In the genomic region with DNA sequence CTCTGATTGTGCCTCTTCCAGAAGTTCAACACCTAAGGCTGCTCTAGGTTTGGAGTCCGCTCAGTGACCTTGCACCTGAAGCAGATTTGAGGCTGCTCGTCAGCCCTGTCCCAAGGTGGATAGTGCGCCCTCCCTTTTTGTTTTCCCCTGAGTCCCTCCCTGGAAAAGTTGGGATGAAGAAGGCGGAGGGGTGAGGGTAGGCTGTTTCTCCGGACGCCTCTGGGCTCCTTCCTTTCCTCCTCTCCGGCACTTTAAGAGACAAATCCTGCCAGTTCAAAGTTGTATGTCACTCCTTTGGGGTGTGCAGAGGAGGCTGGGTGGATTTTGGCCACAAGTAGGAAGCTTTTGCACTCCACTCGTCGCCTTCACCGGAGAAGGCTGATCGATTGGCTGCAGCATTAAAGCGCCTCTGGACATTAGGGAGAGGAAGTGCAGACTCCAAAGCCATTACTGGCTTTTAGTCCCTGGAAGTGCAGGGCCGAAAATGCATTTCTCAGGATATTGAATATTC, we compare ENCODE assay signal across 10 cellular contexts.
A peak's percentile ranks its signal among the peaks of the same experiment; 100 is the strongest.
DNase-seq lines count a peak whose midpoint lies in the region; ATAC-seq and TF ChIP-seq lines count a peak whose summit lies in the region.
"Had no signal": no experiment of that assay in that cellular context is flagged by ENCODE, and none has a peak within 500 bp of the region (broad histone marks: within the 10 kb centered on the region; RNA-seq: fewer than 3 reads in every experiment).

No MANE protein-coding gene starts in this region.

- H3K79me1 ChIP-seq in mesendoderm (ENCODE audit: low read length): no peaks in the 10 kb centered on the region

- H2BK120ac ChIP-seq in mesendoderm (ENCODE audit: low read depth, low read length): no peak overlapping the region

- no peak overlapping the region for H3K18ac ChIP-seq in mesendoderm (ENCODE audit: low read length)

- intact Hi-C loops in esophagus muscularis mucosa (cut with DNase I): loop anchor here (5.0 kb wide), 1 partner anchor 80 kb away; a partner anchor contains a TSS

- H3K9ac ChIP-seq in mesendoderm (ENCODE audit: low read length): no peak overlapping the region

- TF ChIP-seq CTCF in Peyer's patch (IDR thresholded peaks at IDR 0.05) (no peak), esophagus muscularis mucosa (IDR thresholded peaks at IDR 0.05) (no peak), thoracic aorta (IDR thresholded peaks at IDR 0.05) (no peak)

- H3K23ac ChIP-seq in mesendoderm (ENCODE audit: low read length): peak overlapping the region; percentile 16

- H4K5ac ChIP-seq in mesendoderm (ENCODE audit: low read length): no peak overlapping the region

- H3K27ac ChIP-seq in Peyer's patch (peak overlapping the region; percentile 49 to 91 (median 80)), esophagus muscularis mucosa (replicated peaks in 1 of 4) (peak overlapping the region; percentile 82 to 92 (median 87)), mesendoderm (ENCODE audit: low read depth, low read length) (no peak overlapping the region), thoracic aorta (peak overlapping the region; percentile 93 to 97)

- no peak for ATAC-seq in thoracic aorta (ENCODE audit: insufficient number of reproducible peaks, low FRiP score, low read depth)
- no peak for ATAC-seq in HG03565 (IDR thresholded peaks at IDR 0.05; ENCODE audit: unreplicated experiment)
- ATAC-seq in HG03159 (IDR thresholded peaks at IDR 0.05; ENCODE audit: unreplicated experiment): no peak

- no peak overlapping the region for H2AK5ac ChIP-seq in mesendoderm (ENCODE audit: low read length)

- 13% methylated on average over 13 of the region's 13 CpGs for WGBS in esophagus muscularis mucosa
- WGBS in mesendoderm (ENCODE audit: extremely low coverage, insufficient coverage, low lambda C conversion rate): no CpG with 5 or more reads among the region's 13 CpGs

- peak overlapping the region; percentile 81 for H3K4me2 ChIP-seq in mesendoderm (ENCODE audit: low read length)

- H3K9me3 ChIP-seq in Peyer's patch (no peaks in the 10 kb centered on the region), esophagus muscularis mucosa (no peaks in the 10 kb centered on the region), thoracic aorta (no peaks in the 10 kb centered on the region)

- H3K4me1 ChIP-seq in Peyer's patch: peaks cover 0 to 25% (median 0%) of the 10 kb centered on the region in 4 donors
- peaks cover 4 to 48% (median 43%) of the 10 kb centered on the region in 4 donors for H3K4me1 ChIP-seq in esophagus muscularis mucosa
- no peaks in the 10 kb centered on the region for H3K4me1 ChIP-seq in mesendoderm (ENCODE audit: control insufficient read depth, low read depth, low read length)
- peaks cover 13 to 46% of the 10 kb centered on the region in 2 donors for H3K4me1 ChIP-seq in thoracic aorta (ENCODE audit: control insufficient read depth in 1 of 2, low read depth in 2 of 2)

- H4K8ac ChIP-seq in mesendoderm (ENCODE audit: low read depth, low read length): no peak overlapping the region

- no peaks in the 10 kb centered on the region for H3K79me2 ChIP-seq in mesendoderm (ENCODE audit: control insufficient read depth, insufficient read depth, low read length)

- no peak overlapping the region for H2BK15ac ChIP-seq in mesendoderm (replicated peaks; ENCODE audit: low read depth)

- H3K4me3 ChIP-seq in Peyer's patch (peak overlapping the region; percentile 32 to 92 (median 66)), esophagus muscularis mucosa (peak overlapping the region; percentile 63 to 77 (median 72)), mesendoderm (ENCODE audit: low read length) (peak overlapping the region; percentile 24), thoracic aorta (peak overlapping the region; percentile 94)

- H3K56ac ChIP-seq in mesendoderm (ENCODE audit: low read length): peak overlapping the region; percentile 62

- no peak for TF ChIP-seq EP300 in esophagus muscularis mucosa (IDR thresholded peaks at IDR 0.05)

- H3K27me3 ChIP-seq in Peyer's patch: no peaks in the 10 kb centered on the region
- peaks cover 0 to 22% (median 0%) of the 10 kb centered on the region in 4 donors for H3K27me3 ChIP-seq in esophagus muscularis mucosa
- H3K27me3 ChIP-seq in mesendoderm (ENCODE audit: insufficient read depth, low read length, poor library complexity): peaks cover 7% of the 10 kb centered on the region
- no peaks in the 10 kb centered on the region for H3K27me3 ChIP-seq in thoracic aorta (replicated peaks; ENCODE audit: insufficient read depth)

- DNase-seq in Peyer's patch: no peak
- no peak for DNase-seq in esophagus muscularis mucosa (ENCODE audit: extremely low spot score)
- DNase-seq in mesendoderm: no peak
- DNase-seq in thoracic aorta (ENCODE audit: low spot score): no peak
- no peak for DNase-seq in cerebellum (ENCODE audit: low spot score)
- no peak for DNase-seq in T1000 (lab: John Stamatoyannopoulos, UW)
- DNase-seq: head of caudate nucleus, NCI-H2171 treated with DMSO at 0.1 percent for 48 hours had no signal

- H2BK5ac ChIP-seq in mesendoderm (ENCODE audit: low read length): no peak overlapping the region

- H3K4ac ChIP-seq in mesendoderm (ENCODE audit: low read depth, low read length): no peak overlapping the region

- no peaks in the 10 kb centered on the region for H3K36me3 ChIP-seq in Peyer's patch
- H3K36me3 ChIP-seq in esophagus muscularis mucosa: no peaks in the 10 kb centered on the region
- no peaks in the 10 kb centered on the region for H3K36me3 ChIP-seq in mesendoderm (ENCODE audit: control insufficient read depth, insufficient read depth, low read length)
- no peaks in the 10 kb centered on the region for H3K36me3 ChIP-seq in thoracic aorta

- no peak for TF ChIP-seq POLR2A in Peyer's patch (IDR thresholded peaks at IDR 0.05)
- TF ChIP-seq POLR2A in esophagus muscularis mucosa (IDR thresholded peaks at IDR 0.05; ENCODE audit: low read depth): no peak

Comparison
In these comparisons a context has a peak if more than half of its experiments do, and no peak if none do; other contexts are left out.
1. H3K4me3 ChIP-seq: peak in every context shown above with its lines; median percentile 94 in thoracic aorta; 72 in esophagus muscularis mucosa; 66 in Peyer's patch; 24 in mesendoderm.